8 cellular contexts compared by ENCODE assay signal in genomic region chr10:13099144-13099665, GRCh38. TPM values are rescaled to one million over a fixed set of nuclear protein-coding genes. Genes with fewer than 3 reads are reported as not detected.
A peak's percentile ranks its signal among the peaks of the same experiment; 100 is the strongest.
DNase-seq lines count a peak whose midpoint lies in the region; ATAC-seq, FAIRE-seq and TF ChIP-seq lines count a peak whose summit lies in the region.

No MANE protein-coding gene starts in this region.

- ATAC-seq in GM18858 (IDR thresholded peaks at IDR 0.05; ENCODE audit: unreplicated experiment) (peak; percentile 25), HG03064 (IDR thresholded peaks at IDR 0.05; ENCODE audit: low read depth, unreplicated experiment) (peak; percentile 23)
- peak; percentile 61 to 64 for ATAC-seq in stimulated activated naive B cell treated with anti-CD40 and anti-IgM and Interleukin-4, amounts not matched to agents 10 μg/mL and 1 μg/mL and 100 μg/mL, for 72 hours (replicated peaks)

- H4K91ac ChIP-seq in H1 (replicated peaks; ENCODE audit: insufficient read length, low read length) = no peak overlapping the region

- peak overlapping the region; percentile 95 for H3K27ac Mint-ChIP-seq in activated CD4-positive, alpha-beta T cell treated with anti-CD3 and anti-CD28 coated beads, Interleukin-2, amount 10 ng/mL, durations not matched to agents 7 days and 5 days
- peak overlapping the region; percentile 87 for H3K27ac Mint-ChIP-seq in stimulated activated naive B cell treated with anti-CD40 and anti-IgM and Interleukin-4, amounts not matched to agents 10 μg/mL and 1 μg/mL and 100 μg/mL, for 72 hours

- H2BK5ac ChIP-seq in H1 (ENCODE audit: low read depth, low read length) = peak overlapping the region; percentile 82; the same call in 1 of the 2 replicates

- peak overlapping the region in 2 of 4 experiments; percentile 13 to 38; a peak in 3 of 7 replicates for H3K9ac ChIP-seq in H1 (replicated peaks in 1 of 4; ENCODE audit: extremely low read depth in 1 of 4, low read depth in 3 of 4, low read length in 3 of 4)

- DNase-seq in AG10803 (ENCODE audit: low read depth) (peak; percentile 74), NCI-H2227 (lab: John Stamatoyannopoulos, UW; ENCODE audit: unreplicated experiment) (peak; percentile 77), H1 (ENCODE audit: low read depth in 1 of 2, low spot score in 2 of 2) (peak; percentile 58 to 71), lung microvascular endothelial cell (ENCODE audit: low read depth in 2 of 2) (peak; percentile 38 to 58)
- DNase-seq in activated CD4-positive, alpha-beta T cell treated with anti-CD3 and anti-CD28 coated beads, Interleukin-2, amount 10 ng/mL, durations not matched to agents 7 days and 5 days = peak; percentile 71
- peak; percentile 30 for DNase-seq in stimulated activated naive B cell treated with anti-CD40 and anti-IgM and Interleukin-4, amounts not matched to agents 10 μg/mL and 1 μg/mL and 100 μg/mL, for 72 hours

- H3K4me3 ChIP-seq in AG10803 (ENCODE audit: low read length) (peak overlapping the region; percentile 87), H1 (ENCODE audit: extremely low read depth in 1 of 4, insufficient read depth in 2 of 4, low read depth in 3 of 4, low read length in 4 of 4) (peak overlapping the region; percentile 54 to 87 (median 82))

- H4K8ac ChIP-seq in H1 (ENCODE audit: extremely low read depth, insufficient read depth, low read length) = no peak overlapping the region; the same call in 1 of the 2 replicates

- H2AK5ac ChIP-seq in H1 (ENCODE audit: low read depth, low read length) = no peak overlapping the region

- no peaks in the 10 kb centered on the region for H3K36me3 ChIP-seq in H1 (ENCODE audit: control insufficient read depth in 2 of 4, insufficient read depth in 4 of 4, low read length in 3 of 4)

- peak overlapping the region; percentile 71 to 93 for H3K4me2 ChIP-seq in H1 (ENCODE audit: insufficient read depth in 1 of 2, low read depth in 2 of 2, low read length in 2 of 2)

- H3K4me3 Mint-ChIP-seq in activated CD4-positive, alpha-beta T cell treated with anti-CD3 and anti-CD28 coated beads, Interleukin-2, amount 10 ng/mL, durations not matched to agents 7 days and 5 days = peak overlapping the region; percentile 91
- H3K4me3 Mint-ChIP-seq in stimulated activated naive B cell treated with anti-CD40 and anti-IgM and Interleukin-4, amounts not matched to agents 10 μg/mL and 1 μg/mL and 100 μg/mL, for 72 hours = peak overlapping the region; percentile 88 to 89

- POLR2A ChIA-PET in activated CD4-positive, alpha-beta T cell treated with anti-CD3 and anti-CD28 coated beads, Interleukin-2, amount 10 ng/mL, durations not matched to agents 7 days and 5 days (lab: Charles Lee) = no interaction called here
- POLR2A ChIA-PET in H1 (lab: Charles Lee; ENCODE audit: partially characterized antibody) = interaction anchor here (1.0 to 1.2 kb wide), 2 partner anchors 10 to 54 kb away, joined by 3 to 5 read pairs; no protein-coding TSS in a partner anchor

- peaks cover 5% of the 10 kb centered on the region for H3K23me2 ChIP-seq in H1 (ENCODE audit: low read depth, low read length)

- H2BK120ac ChIP-seq in H1 (replicated peaks; ENCODE audit: low read depth, low read length) = no peak overlapping the region

- no peaks in the 10 kb centered on the region for H3K79me1 ChIP-seq in H1 (ENCODE audit: low read depth, low read length)

- FAIRE-seq in H1 (lab: Jason Lieb, UNC) = peak; percentile 24

- peak; percentile 36 to 41; a peak in 3 of 4 replicates for TF ChIP-seq RAD21 in H1 (IDR thresholded peaks at IDR 0.05 in 1 of 2, conservative IDR thresholded peaks at IDR 0.05 in 1 of 2; ENCODE audit: low read depth in 2 of 2, low read length in 2 of 2)

- H3K9me3 Mint-ChIP-seq in activated CD4-positive, alpha-beta T cell treated with anti-CD3 and anti-CD28 coated beads, Interleukin-2, amount 10 ng/mL, durations not matched to agents 7 days and 5 days = no peaks in the 10 kb centered on the region
- H3K9me3 Mint-ChIP-seq in stimulated activated naive B cell treated with anti-CD40 and anti-IgM and Interleukin-4, amounts not matched to agents 10 μg/mL and 1 μg/mL and 100 μg/mL, for 72 hours = no peaks in the 10 kb centered on the region

- CTCF ChIA-PET in activated CD4-positive, alpha-beta T cell treated with anti-CD3 and anti-CD28 coated beads, Interleukin-2, amount 10 ng/mL, durations not matched to agents 7 days and 5 days (lab: Charles Lee) = interaction anchor here (0.6 to 1.8 kb wide), 7 partner anchors 9 to 390 kb away, joined by 3 to 7 read pairs (median 5); partner anchors contain the start of gene MCM10
- CTCF ChIA-PET in H1 (lab: Charles Lee; ENCODE audit: partially characterized antibody) = interaction anchor here (0.9 to 4.2 kb wide), 9 partner anchors 8 to 317 kb away, joined by 3 to 28 read pairs (median 3); no protein-coding TSS in a partner anchor

- no peak overlapping the region for H3K14ac ChIP-seq in H1 (ENCODE audit: insufficient read length)

- H4K20me1 ChIP-seq in H1 (replicated peaks in 1 of 2; ENCODE audit: control insufficient read depth in 1 of 2, insufficient read depth in 2 of 2, low read length in 2 of 2) = no peaks in the 10 kb centered on the region

- peaks cover 0 to 3% (median 2%) of the 10 kb centered on the region in 4 experiments; a peak in 3 of 7 replicates for H3K4me1 ChIP-seq in H1 (replicated peaks in 1 of 4; ENCODE audit: control insufficient read depth in 3 of 4, insufficient read depth in 4 of 4, low read length in 3 of 4)

- peaks cover 0 to 5% of the 10 kb centered on the region in 2 experiments; a peak in 1 of 4 replicates for H3K79me2 ChIP-seq in H1 (ENCODE audit: control insufficient read depth in 1 of 2, insufficient read depth in 2 of 2, low read length in 2 of 2)

- no peaks in the 10 kb centered on the region; a peak in 1 of 7 replicates for H3K27me3 ChIP-seq in H1 (replicated peaks in 1 of 4; ENCODE audit: control insufficient read depth in 3 of 4, extremely low read depth in 1 of 4, insufficient read depth in 3 of 4, low read length in 3 of 4)

- TF ChIP-seq EP300 in H1 (IDR thresholded peaks at IDR 0.05; ENCODE audit: borderline replicate concordance in 1 of 2, low read depth in 2 of 2, low read length in 2 of 2) = no peak

- peak overlapping the region; percentile 60; the same call in 1 of the 2 replicates for H2AFZ ChIP-seq in H1 (ENCODE audit: low read length)

- no peak overlapping the region for H2BK12ac ChIP-seq in H1 (ENCODE audit: low read depth, low read length)

- H3K27me3 Mint-ChIP-seq in activated CD4-positive, alpha-beta T cell treated with anti-CD3 and anti-CD28 coated beads, Interleukin-2, amount 10 ng/mL, durations not matched to agents 7 days and 5 days = no peaks in the 10 kb centered on the region
- peaks cover 0 to 7% of the 10 kb centered on the region in 2 donors for H3K27me3 Mint-ChIP-seq in stimulated activated naive B cell treated with anti-CD40 and anti-IgM and Interleukin-4, amounts not matched to agents 10 μg/mL and 1 μg/mL and 100 μg/mL, for 72 hours

- H2BK20ac ChIP-seq in H1 (ENCODE audit: low read length) = no peak overlapping the region

- H3K27ac ChIP-seq in H1 (ENCODE audit: low read depth, low read length) = no peak overlapping the region

- H3K4ac ChIP-seq in H1 (replicated peaks; ENCODE audit: insufficient read length, low read depth, low read length) = no peak overlapping the region

- peak overlapping the region; percentile 77 for H4K5ac ChIP-seq in H1 (ENCODE audit: insufficient read length, low read depth, low read length)

- no peaks in the 10 kb centered on the region for H3K9me3 ChIP-seq in H1 (ENCODE audit: insufficient read depth in 2 of 2, low read depth in 1 of 2, low read length in 1 of 2)

- H3K4me1 Mint-ChIP-seq in activated CD4-positive, alpha-beta T cell treated with anti-CD3 and anti-CD28 coated beads, Interleukin-2, amount 10 ng/mL, durations not matched to agents 7 days and 5 days = peaks cover 47% of the 10 kb centered on the region
- H3K4me1 Mint-ChIP-seq in stimulated activated naive B cell treated with anti-CD40 and anti-IgM and Interleukin-4, amounts not matched to agents 10 μg/mL and 1 μg/mL and 100 μg/mL, for 72 hours = peaks cover 12 to 24% of the 10 kb centered on the region in 2 donors

- no peak overlapping the region for H3K23ac ChIP-seq in H1 (ENCODE audit: insufficient read length)

- 2% methylated on average over 10 of the region's 14 CpGs; no CpG with 5 or more reads in 1 of the 2 experiments for WGBS in H1 (ENCODE audit: extremely low coverage in 1 of 2, insufficient coverage in 1 of 2, insufficient read length in 1 of 2, insufficient replicate concordance in 2 of 2, low coverage in 1 of 2, low lambda C conversion rate in 2 of 2, missing lambda C conversion rate in 1 of 2), 2 experiments

- H2BK15ac ChIP-seq in H1 (ENCODE audit: low read length) = no peak overlapping the region

- TF ChIP-seq CTCF in AG10803 (conservative IDR thresholded peaks at IDR 0.05; ENCODE audit: low read length) = peak; percentile 77
- TF ChIP-seq CTCF in H1 (IDR thresholded peaks at IDR 0.05; ENCODE audit: control extremely low read depth in 1 of 3, insufficient read depth in 1 of 3, low read depth in 1 of 3, low read length in 3 of 3) = peak; percentile 55 to 70 (median 68)

- no peak for TF ChIP-seq POLR2A in H1 (IDR thresholded peaks at IDR 0.05; ENCODE audit: control extremely low read depth in 1 of 2, low read depth in 2 of 2, low read length in 2 of 2)

- H3K36me3 Mint-ChIP-seq in activated CD4-positive, alpha-beta T cell treated with anti-CD3 and anti-CD28 coated beads, Interleukin-2, amount 10 ng/mL, durations not matched to agents 7 days and 5 days (ENCODE audit: low read depth) = peaks cover 24% of the 10 kb centered on the region
- H3K36me3 Mint-ChIP-seq in stimulated activated naive B cell treated with anti-CD40 and anti-IgM and Interleukin-4, amounts not matched to agents 10 μg/mL and 1 μg/mL and 100 μg/mL, for 72 hours = no peaks in the 10 kb centered on the region

- no peak overlapping the region; the same call in 1 of the 2 replicates for H3K18ac ChIP-seq in H1 (ENCODE audit: extremely low read depth, low read length)

- H3K56ac ChIP-seq in H1 (replicated peaks; ENCODE audit: insufficient read length, low read depth, low read length) = no peak overlapping the region

TF ChIP-seq in H1, 55 proteins besides CTCF, POLR2A, EP300 and RAD21 (continues in another document):
- TF ChIP-seq RNF2 (IDR thresholded peaks at IDR 0.05; ENCODE audit: borderline replicate concordance, low read depth, low read length, missing control alignments, poor library complexity, severe bottlenecking) = no peak

RNA-seq across cellular contexts. Expression of gene OPTN, which starts 0.8 kb away (rescaled TPM):
- 100 to 1,000 TPM; 128 to 130 TPM for total RNA-seq in activated CD4-positive, alpha-beta T cell treated with anti-CD3 and anti-CD28 coated beads, Interleukin-2, amount 10 ng/mL, durations not matched to agents 7 days and 5 days
- total RNA-seq in H1 (2021; fragmentation: NEBNext Ultra II Directional; extraction: Animal tissue kit (Norgen Biotek cat#: 25700)) = 17.7 and 20.1 TPM in 2 replicates
- polyA plus RNA-seq in H1 (2011; rRNA removed) = 4.8 and 7.2 TPM in 2 replicates
- polyA plus RNA-seq in H1 (2011; cell fraction: cytosol; rRNA removed) = 9.7 TPM
- polyA plus RNA-seq in H1 (2011; cell fraction: nucleus; rRNA removed) = 14.6 TPM
- polyA plus RNA-seq in H1 (2012, experiment 1 of 2) = 21.9 to 32.7 TPM (median 27.6 TPM) in 4 replicates
- polyA plus RNA-seq in H1 (2012, experiment 2 of 2) = 1.1 TPM
- polyA plus RNA-seq in H1 (2013, experiment 1 of 2) = 4.4 TPM
- polyA plus RNA-seq in H1 (2013, experiment 2 of 2) = 4.3 TPM
- 4.4 and 9.6 TPM in 2 replicates for polyA minus RNA-seq in H1 (2011; rRNA and poly(A)+ RNA removed)
- 7.4 TPM for polyA minus RNA-seq in H1 (2011; cell fraction: cytosol; rRNA and poly(A)+ RNA removed)
- polyA minus RNA-seq in H1 (2011; cell fraction: nucleus; rRNA and poly(A)+ RNA removed) = 16.2 TPM
- 70.8 and 105 TPM in 2 replicates for total RNA-seq in lung microvascular endothelial cell
